Comparison of ENCODE assay signal across 9 cellular contexts in genomic region chr4:153472122-153473037, GRCh38. TPM values are rescaled to one million over a fixed set of nuclear protein-coding genes. Genes with fewer than 3 reads are reported as not detected.
DNase-seq lines count a peak whose midpoint lies in the region; ATAC-seq lines count a peak whose summit lies in the region.
"Had no signal": no experiment of that assay in that cellular context is flagged by ENCODE, and none has a peak within 500 bp of the region (broad histone marks: within the 10 kb centered on the region; RNA-seq: fewer than 3 reads in every experiment).

No MANE protein-coding gene starts in this region.

- peaks cover 90% of the 10 kb centered on the region for H3K4me1 Mint-ChIP-seq in activated naive CD4-positive, alpha-beta T cell treated with anti-CD3 and anti-CD28 coated beads, Interleukin-2, amount 50 U/mL, for 24 hours
- peaks cover 77 to 87% (median 78%) of the 10 kb centered on the region in 3 donors for H3K4me1 Mint-ChIP-seq in T-cell

- ATAC-seq in HG02885 (IDR thresholded peaks at IDR 0.05; ENCODE audit: poor library complexity, unreplicated experiment) (peak; percentile 49), T-cell (replicated peaks in 1 of 4) (no peak), right cardiac atrium (no peak)

- H3K36me3 Mint-ChIP-seq in activated naive CD4-positive, alpha-beta T cell treated with anti-CD3 and anti-CD28 coated beads, Interleukin-2, amount 50 U/mL, for 24 hours = peaks cover 33% of the 10 kb centered on the region
- peaks cover 40% of the 10 kb centered on the region for H3K36me3 Mint-ChIP-seq in T-cell

- 96% methylated on average over 5 of the region's 5 CpGs for WGBS in right cardiac atrium

- H3K4me3 Mint-ChIP-seq in activated naive CD4-positive, alpha-beta T cell treated with anti-CD3 and anti-CD28 coated beads, Interleukin-2, amount 50 U/mL, for 24 hours = peak overlapping the region; percentile 92
- peak overlapping the region; percentile 94 to 96 (median 94) for H3K4me3 Mint-ChIP-seq in T-cell

- CTCF ChIA-PET in T-cell (lab: Charles Lee) = interaction anchor here in 1 of 2 donors (0.8 kb wide), 1 partner anchor 102 kb away, joined by 3 read pairs; no protein-coding TSS in a partner anchor

- H3K4me3 ChIP-seq in right cardiac atrium (ENCODE audit: low read length) = no peak overlapping the region

- no peaks in the 10 kb centered on the region for H3K27me3 Mint-ChIP-seq in activated naive CD4-positive, alpha-beta T cell treated with anti-CD3 and anti-CD28 coated beads, Interleukin-2, amount 50 U/mL, for 24 hours
- no peaks in the 10 kb centered on the region for H3K27me3 Mint-ChIP-seq in T-cell

- H3K4me1 ChIP-seq in right cardiac atrium (ENCODE audit: control insufficient read depth, insufficient read depth, low read length) = peaks cover 3% of the 10 kb centered on the region

- no peaks in the 10 kb centered on the region for H3K27me3 ChIP-seq in right cardiac atrium (ENCODE audit: control insufficient read depth, insufficient read depth)

- intact Hi-C loops in right cardiac atrium (cut with DNase I) = no loop called here

- H3K27ac Mint-ChIP-seq in activated naive CD4-positive, alpha-beta T cell treated with anti-CD3 and anti-CD28 coated beads, Interleukin-2, amount 50 U/mL, for 24 hours = peak overlapping the region; percentile 98
- H3K27ac Mint-ChIP-seq in T-cell = peak overlapping the region; percentile 92 to 97

- no peak overlapping the region for H3K27ac ChIP-seq in right cardiac atrium (ENCODE audit: low read length)

- no peaks in the 10 kb centered on the region for H3K9me3 ChIP-seq in right cardiac atrium (ENCODE audit: control insufficient read depth, low read length)

- H3K9me3 Mint-ChIP-seq in activated naive CD4-positive, alpha-beta T cell treated with anti-CD3 and anti-CD28 coated beads, Interleukin-2, amount 50 U/mL, for 24 hours = no peaks in the 10 kb centered on the region
- no peaks in the 10 kb centered on the region for H3K9me3 Mint-ChIP-seq in T-cell

- POLR2A ChIA-PET in T-cell (lab: Charles Lee) = interaction anchor here in 1 of 2 donors (0.6 kb wide), 1 partner anchor 124 kb away, joined by 3 read pairs; no protein-coding TSS in a partner anchor

- DNase-seq in activated naive CD4-positive, alpha-beta T cell (lab: John Stamatoyannopoulos, UW) = no peak
- DNase-seq in T-cell (no peak), NCI-H1105 treated with DMSO at 0.1 percent for 48 hours (lab: John Stamatoyannopoulos, UW) (no peak), anterior cingulate cortex (lab: John Stamatoyannopoulos, UW) (no peak), cerebellum (ENCODE audit: low spot score) (no peak), right cardiac atrium (no peak)
- DNase-seq: NCI-H446 had no signal

RNA-seq across cellular contexts. Expression of gene TMEM131L, which starts 6.2 kb away (rescaled TPM):
- total RNA-seq in T-cell (100 to 1,000 TPM in 1 of 5 donors, 10 to 100 TPM in 4; 60.7 to 115 (median 72.6) TPM), cerebellum (35.9 TPM), right cardiac atrium (10 to 100 TPM in 3 of 4 donors, 1 to 10 TPM in 1; 9.0 to 13.3 (median 11.3) TPM)
- 4.6 TPM for polyA plus RNA-seq in right cardiac atrium
